18 cellular contexts compared by ENCODE assay signal in the genomic region with DNA sequence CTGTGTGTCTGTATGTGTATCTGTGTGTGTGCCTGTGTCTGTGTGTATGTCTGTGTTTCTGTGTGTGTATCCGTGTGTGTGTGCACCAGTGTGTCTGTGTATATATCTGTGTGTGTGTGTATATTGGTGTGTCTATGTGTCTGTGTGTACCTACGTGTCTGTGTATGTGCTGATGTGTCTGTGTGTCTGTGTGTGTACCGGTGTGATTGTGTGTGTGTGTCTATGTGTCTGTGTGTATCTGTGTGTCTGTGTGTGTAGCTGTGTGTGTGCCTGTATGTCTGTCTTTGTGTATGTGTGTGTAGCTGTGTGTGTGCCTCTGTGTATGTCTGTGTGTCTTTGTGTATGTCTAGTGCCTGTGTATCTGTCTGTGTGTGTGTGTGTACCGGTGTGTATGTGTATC.
"Had no signal": no experiment of that assay in that cellular context is flagged by ENCODE, and none has a peak within 500 bp of the region (broad histone marks: within the 10 kb centered on the region; RNA-seq: fewer than 3 reads in every experiment).

No MANE protein-coding gene starts in this region.

- H3K27ac ChIP-seq: coronary artery, dorsolateral prefrontal cortex, heart left ventricle, neutrophil, sigmoid colon, skin epidermis, uterus had no signal

- H3K36me3 ChIP-seq: heart left ventricle, neutrophil, sigmoid colon, uterus had no signal

- H3K27me3 ChIP-seq: dorsolateral prefrontal cortex, uterus had no signal

- H3K4me1 Mint-ChIP-seq: nephron had no signal

- H3K27ac Mint-ChIP-seq: nephron, type B pancreatic cell had no signal

- DNase-seq: dorsolateral prefrontal cortex; effector CD8-positive, alpha-beta T cell; heart left ventricle; hippocampal formation; kidney glomerular epithelial cell; mucosa of descending colon; sigmoid colon; stimulated activated CD4-positive, alpha-beta T cell treated with anti-CD3 and anti-CD28 coated beads, Interleukin-12 subunit alpha, Interleukin-12 subunit beta, amount 100 ng/mL, for 4 hours; stimulated activated naive CD4-positive, alpha-beta T cell treated with Interleukin-2 at 50 U/mL for 16 hours; uterus had no signal

- H3K4me1 ChIP-seq: heart left ventricle, sigmoid colon, uterus had no signal

- H3K4me3 ChIP-seq: coronary artery, dorsolateral prefrontal cortex, heart left ventricle, mucosa of descending colon, sigmoid colon, skin epidermis, uterus had no signal

- H3K4me3 Mint-ChIP-seq: nephron, type B pancreatic cell had no signal

- H3K9me3 Mint-ChIP-seq: nephron, type B pancreatic cell had no signal

- ATAC-seq: esophagus mucosa, heart left ventricle, mucosa of descending colon had no signal

- FAIRE-seq: endometrium, frontal cortex had no signal

- H3K9me3 ChIP-seq: heart left ventricle, mucosa of descending colon, neutrophil, sigmoid colon, uterus had no signal

- H3K36me3 Mint-ChIP-seq: type B pancreatic cell had no signal
